ENCODE assay signal across 24 cellular contexts in genomic region chr4:94357624-94358023, GRCh38. TPM values are rescaled to one million over a fixed set of nuclear protein-coding genes. Genes with fewer than 3 reads are reported as not detected.
DNase-seq lines count a peak whose midpoint lies in the region; ATAC-seq and TF ChIP-seq lines count a peak whose summit lies in the region.
"Had no signal": no experiment of that assay in that cellular context is flagged by ENCODE, and none has a peak within 500 bp of the region (broad histone marks: within the 10 kb centered on the region; RNA-seq: fewer than 3 reads in every experiment).

No MANE protein-coding gene starts in this region.

- H3K36me3 ChIP-seq in mammary epithelial cell (ENCODE audit: insufficient read depth, low read length) = no peaks in the 10 kb centered on the region
- H3K36me3 ChIP-seq: BE2C, MG63 had no signal

- H3K9me3 Mint-ChIP-seq in mesothelial cell of epicardium = no peaks in the 10 kb centered on the region

- no peak overlapping the region for H3K27ac ChIP-seq in mammary epithelial cell (ENCODE audit: insufficient read depth, low read depth, low read length)
- H3K27ac ChIP-seq: A549, KMS-11 had no signal

- intact Hi-C loops in mammary epithelial cell (cut with micrococcal nuclease) = no loop called here

- TF ChIP-seq CTCF in mammary epithelial cell (conservative IDR thresholded peaks at IDR 0.05 in 1 of 2, IDR thresholded peaks at IDR 0.05 in 1 of 2; ENCODE audit: extremely low read depth in 1 of 2, insufficient read depth in 1 of 2, low read depth in 1 of 2, low read length in 2 of 2) = no peak
- TF ChIP-seq CTCF in mesothelial cell of epicardium (IDR thresholded peaks at IDR 0.05; ENCODE audit: unreplicated experiment) = no peak

- BruUV-seq in mammary epithelial cell (replicated peaks; lab: Mats Ljungman, UMichigan) = no TSS peak

- no peak overlapping the region for H2AFZ ChIP-seq in mammary epithelial cell (ENCODE audit: low read depth, low read length)

- H3K9me3 ChIP-seq in mammary epithelial cell (replicated peaks; ENCODE audit: insufficient read depth, low read length) = no peaks in the 10 kb centered on the region
- H3K9me3 ChIP-seq: A549, BE2C, MG63 had no signal

- peak; percentile 39 for DNase-seq in EL
- DNase-seq in M059J (ENCODE audit: low read depth) = peak; percentile 28
- peak; percentile 5 for DNase-seq in mammary epithelial cell
- DNase-seq in iris pigment epithelial cell (ENCODE audit: low read depth) = peak; percentile 49
- DNase-seq in mesothelial cell of epicardium (ENCODE audit: low spot score in 2 of 2, unreplicated experiment in 2 of 2) = no peak
- DNase-seq in NCI-H1092 treated with DMSO at 0.1 percent for 48 hours (lab: John Stamatoyannopoulos, UW) = no peak
- DNase-seq in activated naive CD4-positive, alpha-beta T cell treated with anti-CD3 and anti-CD28 coated beads, Interleukin-2, amount 50 U/mL, for 16 hours = no peak
- DNase-seq: BE2C, DMS79 treated with DMSO at 0.1 percent for 48 hours, GOT3, HCEC 1CT, MG63, NCI-H1417 treated with DMSO at 0.1 percent for 48 hours, NCI-H187 treated with DMSO at 0.1 percent for 48 hours, NCI-H2107, NCI-H510A, NCI-H748 treated with DMSO at 0.1 percent for 48 hours, SIG-M5 had no signal

- in situ Hi-C loops in mammary epithelial cell (cut with MboI; ENCODE audit: low sequenced_read_pairs in 2 of 2) = no loop called here

- dilution Hi-C loops in mammary epithelial cell (cut with HindIII; ENCODE audit: low sequenced_read_pairs) = no loop called here

- H3K27me3 Mint-ChIP-seq in mesothelial cell of epicardium (ENCODE audit: low read depth) = peaks cover 7% of the 10 kb centered on the region

- H3K4me3 Mint-ChIP-seq in mesothelial cell of epicardium = no peak overlapping the region

- no peak overlapping the region for H3K4me3 ChIP-seq in mammary epithelial cell (replicated peaks in 1 of 3; ENCODE audit: insufficient read depth in 1 of 3, low read depth in 2 of 3, low read length in 3 of 3)
- H3K4me3 ChIP-seq: A549, MG63 had no signal

- ATAC-seq in GM19324 (IDR thresholded peaks at IDR 0.05; ENCODE audit: low FRiP score, unreplicated experiment) = no peak
- ATAC-seq: A549, Panc1 had no signal

- no peaks in the 10 kb centered on the region for H3K4me1 ChIP-seq in mammary epithelial cell (ENCODE audit: insufficient read depth, low read length)
- H3K4me1 ChIP-seq: A549 had no signal

- CTCF ChIA-PET in mammary epithelial cell (lab: Charles Lee; ENCODE audit: low non-redundant PET) = no interaction called here

- H3K4me1 Mint-ChIP-seq in mesothelial cell of epicardium = no peaks in the 10 kb centered on the region

- H3K27me3 ChIP-seq in mammary epithelial cell (ENCODE audit: insufficient read depth, low read length) = peaks cover 3% of the 10 kb centered on the region
- H3K27me3 ChIP-seq: BE2C, MG63 had no signal

- no peaks in the 10 kb centered on the region for H3K79me2 ChIP-seq in mammary epithelial cell (ENCODE audit: insufficient read depth, low read length)

- H3K27ac Mint-ChIP-seq in mesothelial cell of epicardium = no peak overlapping the region

- H3K4me2 ChIP-seq in mammary epithelial cell (ENCODE audit: insufficient read depth, low read depth, low read length) = no peak overlapping the region
- H3K4me2 ChIP-seq: A549, KMS-11 had no signal

- no peaks in the 10 kb centered on the region for H4K20me1 ChIP-seq in mammary epithelial cell (ENCODE audit: insufficient read depth, low read length)

- no peaks in the 10 kb centered on the region for H3K36me3 Mint-ChIP-seq in mesothelial cell of epicardium

- 89% methylated on average over 2 of the region's 2 CpGs for WGBS in mammary epithelial cell (ENCODE audit: low coverage, missing lambda C conversion rate)

- H3K9ac ChIP-seq in mammary epithelial cell (ENCODE audit: insufficient read depth, low read length) = no peak overlapping the region
- H3K9ac ChIP-seq: KMS-11 had no signal

RNA-seq across cellular contexts. Expression of gene HPGDS, which starts 15.0 kb away (rescaled TPM):
- not detected in 2 replicates for total RNA-seq in M059J (2014; rRNA removed; shearing (Covaris generic))
- not detected for total RNA-seq in mammary epithelial cell
- polyA plus RNA-seq in mammary epithelial cell = not detected
- not detected for polyA minus RNA-seq in mammary epithelial cell
- not detected in 3 replicates for total RNA-seq in mesothelial cell of epicardium
- total RNA-seq: G401, HT1080 had no signal
- polyA plus RNA-seq: A549 had no signal

Comparison
In these comparisons a context has a peak if more than half of its experiments do, and no peak if none do; other contexts are left out.
1. DNase-seq: peak in EL (single experiment), M059J (single experiment), mammary epithelial cell (single experiment) and iris pigment epithelial cell (single experiment); none in mesothelial cell of epicardium (0 of 2), NCI-H1092 treated with DMSO at 0.1 percent for 48 hours (single experiment) and activated naive CD4-positive, alpha-beta T cell treated with anti-CD3 and anti-CD28 coated beads, Interleukin-2, amount 50 U/mL, for 16 hours (single experiment).